25 cellular contexts compared by ENCODE assay signal in the genomic region with DNA sequence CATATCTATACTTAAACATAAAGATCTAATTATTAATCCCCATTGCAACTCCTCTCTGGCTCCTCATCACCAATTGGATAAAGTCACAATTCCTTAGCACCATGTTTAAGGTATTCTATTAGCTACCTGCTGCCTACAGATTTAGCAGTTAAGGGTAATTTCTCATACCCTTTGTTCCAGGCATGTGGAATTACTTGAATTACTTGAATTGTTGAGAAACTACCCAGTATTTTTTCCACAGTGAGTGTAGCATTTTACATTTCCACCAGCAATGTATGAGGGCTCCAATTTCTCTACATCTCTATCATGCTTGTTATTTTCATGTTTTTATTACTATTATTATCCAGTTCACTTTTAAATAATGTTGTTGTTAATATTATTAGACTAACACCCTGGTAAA.
"Had no signal": no experiment of that assay in that cellular context is flagged by ENCODE, and none has a peak within 500 bp of the region (broad histone marks: within the 10 kb centered on the region; RNA-seq: fewer than 3 reads in every experiment).

No MANE protein-coding gene starts in this region.

- H3K27ac ChIP-seq: colonic mucosa, coronary artery, dorsolateral prefrontal cortex, epithelial cell of prostate, esophagus muscularis mucosa, esophagus squamous epithelium, foreskin keratinocyte, gastrocnemius medialis, gastroesophageal sphincter, heart left ventricle, heart right ventricle had no signal

- H3K9me3 Mint-ChIP-seq: dendritic cell treated with granulocyte-macrophage colony-stimulating factor and Interleukin-4, amounts not matched to agents 40 ng/mL and 50 ng/mL, for 4 days; effector memory CD8-positive, alpha-beta T cell had no signal

- DNase-seq: colonic mucosa; cortex of kidney; dermis blood vessel endothelial cell; dorsolateral prefrontal cortex; effector CD4-positive, alpha-beta T cell; effector CD8-positive, alpha-beta T cell; effector memory CD4-positive, alpha-beta T cell; effector memory CD8-positive, alpha-beta T cell; endodermal cell; erythroblast; esophagus squamous epithelium; foreskin fibroblast; foreskin keratinocyte; foreskin melanocyte; gastrocnemius medialis; glutamatergic neuron; head of caudate nucleus; heart left ventricle; heart right ventricle had no signal

- H3K4me3 ChIP-seq: colonic mucosa, coronary artery, dorsolateral prefrontal cortex, esophagus muscularis mucosa, esophagus squamous epithelium, gastrocnemius medialis, gastroesophageal sphincter, heart left ventricle, heart right ventricle had no signal

- H3K9me3 ChIP-seq: colonic mucosa, esophagus muscularis mucosa, esophagus squamous epithelium, gastrocnemius medialis, gastroesophageal sphincter, heart right ventricle had no signal

- H3K4me1 ChIP-seq: colonic mucosa, esophagus muscularis mucosa, gastrocnemius medialis, gastroesophageal sphincter, heart left ventricle, heart right ventricle had no signal

- ATAC-seq: effector memory CD8-positive, alpha-beta T cell; esophagus mucosa; foreskin keratinocyte; gastrocnemius medialis; gastroesophageal sphincter; heart left ventricle; heart right ventricle had no signal

- H3K27me3 Mint-ChIP-seq: dendritic cell treated with granulocyte-macrophage colony-stimulating factor and Interleukin-4, amounts not matched to agents 40 ng/mL and 50 ng/mL, for 4 days; effector memory CD8-positive, alpha-beta T cell had no signal

- H3K4me3 Mint-ChIP-seq: dendritic cell treated with granulocyte-macrophage colony-stimulating factor and Interleukin-4, amounts not matched to agents 40 ng/mL and 50 ng/mL, for 4 days; effector memory CD8-positive, alpha-beta T cell; endodermal cell had no signal

- H3K36me3 ChIP-seq: colonic mucosa, esophagus muscularis mucosa, esophagus squamous epithelium, gastrocnemius medialis, gastroesophageal sphincter, heart left ventricle, heart right ventricle had no signal

- H3K27ac Mint-ChIP-seq: dendritic cell treated with granulocyte-macrophage colony-stimulating factor and Interleukin-4, amounts not matched to agents 40 ng/mL and 50 ng/mL, for 4 days; effector memory CD8-positive, alpha-beta T cell; endodermal cell had no signal

- H3K27me3 ChIP-seq: colonic mucosa, dorsolateral prefrontal cortex, esophagus muscularis mucosa, esophagus squamous epithelium, foreskin keratinocyte, gastrocnemius medialis, gastroesophageal sphincter, heart left ventricle, heart right ventricle had no signal
